13 cellular contexts compared by ENCODE assay signal in genomic region chrX:45760187-45760742, GRCh38.
A peak's percentile ranks its signal among the peaks of the same experiment; 100 is the strongest.
DNase-seq lines count a peak whose midpoint lies in the region; ATAC-seq, FAIRE-seq and TF ChIP-seq lines count a peak whose summit lies in the region.
"Had no signal": no experiment of that assay in that cellular context is flagged by ENCODE, and none has a peak within 500 bp of the region (broad histone marks: within the 10 kb centered on the region; RNA-seq: fewer than 3 reads in every experiment).

No MANE protein-coding gene starts in this region.

- no peak for ATAC-seq in activated T-cell treated with anti-CD3 and anti-CD28 coated beads, Interleukin-2, amount 50 U/mL, for 72 hours (replicated peaks in 1 of 2)
- no peak for ATAC-seq in GM19463 (IDR thresholded peaks at IDR 0.05; ENCODE audit: unreplicated experiment)
- ATAC-seq: Right ventricle myocardium inferior had no signal

- H3K27me3 ChIP-seq in SJSA1 (replicated peaks) (no peaks in the 10 kb centered on the region), spleen (replicated peaks in 1 of 7) (no peaks in the 10 kb centered on the region)
- H3K27me3 ChIP-seq in effector memory CD4-positive, alpha-beta T cell (replicated peaks; ENCODE audit: control insufficient read depth, insufficient read depth, low read length, poor library complexity, severe bottlenecking), result no peaks in the 10 kb centered on the region

- H3K36me3 ChIP-seq in SJSA1 (peaks cover 74% of the 10 kb centered on the region), spleen (no peaks in the 10 kb centered on the region)
- no peaks in the 10 kb centered on the region for H3K36me3 ChIP-seq in effector memory CD4-positive, alpha-beta T cell (ENCODE audit: control insufficient read depth, insufficient read depth, low read length)

- peak overlapping the region; percentile 59 to 77 for H3K4me3 Mint-ChIP-seq in activated T-cell treated with anti-CD3 and anti-CD28 coated beads, Interleukin-2, amount 50 U/mL, for 72 hours
- H3K4me3 Mint-ChIP-seq in type B pancreatic cell, result no peak overlapping the region

- H3K27ac ChIP-seq in SJSA1, result peak overlapping the region; percentile 94
- H3K27ac ChIP-seq in effector memory CD4-positive, alpha-beta T cell (ENCODE audit: insufficient read depth, low read length, poor library complexity, severe bottlenecking), result peak overlapping the region; percentile 60
- peak overlapping the region in 7 of 8 donors; percentile 78 to 90 (median 83) for H3K27ac ChIP-seq in spleen

- intact Hi-C loops in spleen (cut with DNase I; ENCODE audit: low total_unique reads), result no loop called here

- TF ChIP-seq POLR2A in spleen (IDR thresholded peaks at IDR 0.05) (no peak), H54 (IDR thresholded peaks at IDR 0.05; ENCODE audit: low read depth, low read length) (no peak)

- WGBS in spleen, 5 donors, result 57 to 81% (median 79%) methylated on average over 10 of the region's 10 CpGs

- no peak for TF ChIP-seq CTCF in spleen (IDR thresholded peaks at IDR 0.05 in 8 of 11, conservative IDR thresholded peaks at IDR 0.05 in 3 of 11)
- TF ChIP-seq CTCF in type B pancreatic cell (conservative IDR thresholded peaks at IDR 0.05), result no peak

- DNase-seq in activated T-cell treated with anti-CD3 and anti-CD28 coated beads, Interleukin-2, amount 50 U/mL, for 72 hours, result no peak
- no peak for DNase-seq in activated T-cell treated with anti-CD3 and anti-CD28 coated beads, Interleukin-2, amount 50 U/mL, for 48 hours
- DNase-seq in SJSA1 (ENCODE audit: low read depth in 1 of 2, low spot score in 2 of 2) (no peak), spleen (no peak), type B pancreatic cell (ENCODE audit: extremely low spot score, unreplicated experiment) (no peak), H54 (ENCODE audit: insufficient read length, low spot score) (no peak)
- DNase-seq in effector memory CD4-positive, alpha-beta T cell, result no peak
- DNase-seq: activated CD4-positive, alpha-beta T cell treated with anti-CD3 and anti-CD28 coated beads, Interleukin-2, amount 50 U/mL, for 4 hours; GOT3; Karpas-422; kidney had no signal

- no peak overlapping the region for H3K4me3 ChIP-seq in SJSA1
- peak overlapping the region; percentile 5 for H3K4me3 ChIP-seq in effector memory CD4-positive, alpha-beta T cell (ENCODE audit: insufficient read depth, low read depth, low read length, poor library complexity, severe bottlenecking)
- no peak overlapping the region for H3K4me3 ChIP-seq in spleen

- H3K27ac Mint-ChIP-seq in activated T-cell treated with anti-CD3 and anti-CD28 coated beads, Interleukin-2, amount 50 U/mL, for 72 hours, result peak overlapping the region; percentile 81
- no peak overlapping the region for H3K27ac Mint-ChIP-seq in type B pancreatic cell

- H3K4me1 ChIP-seq in SJSA1 (replicated peaks) (peaks cover 76% of the 10 kb centered on the region), spleen (peaks cover 20 to 100% (median 80%) of the 10 kb centered on the region in 6 donors)
- peaks cover 33% of the 10 kb centered on the region for H3K4me1 ChIP-seq in effector memory CD4-positive, alpha-beta T cell (ENCODE audit: control insufficient read depth, insufficient read depth, low read length, poor library complexity, severe bottlenecking)

- H3K36me3 Mint-ChIP-seq in activated T-cell treated with anti-CD3 and anti-CD28 coated beads, Interleukin-2, amount 50 U/mL, for 72 hours (ENCODE audit: insufficient read depth in 2 of 2), result peaks cover 7 to 18% of the 10 kb centered on the region in 2 donors
- H3K36me3 Mint-ChIP-seq in type B pancreatic cell, result peaks cover 24% of the 10 kb centered on the region

- H3K27me3 Mint-ChIP-seq in activated T-cell treated with anti-CD3 and anti-CD28 coated beads, Interleukin-2, amount 50 U/mL, for 72 hours (ENCODE audit: low read depth), result peaks cover 13% of the 10 kb centered on the region
- no peaks in the 10 kb centered on the region for H3K27me3 Mint-ChIP-seq in type B pancreatic cell

- H3K9me3 Mint-ChIP-seq in activated T-cell treated with anti-CD3 and anti-CD28 coated beads, Interleukin-2, amount 50 U/mL, for 72 hours, result peaks cover 0 to 1% of the 10 kb centered on the region in 2 donors
- no peaks in the 10 kb centered on the region for H3K9me3 Mint-ChIP-seq in type B pancreatic cell

- peaks cover 88% of the 10 kb centered on the region for H3K4me1 Mint-ChIP-seq in activated T-cell treated with anti-CD3 and anti-CD28 coated beads, Interleukin-2, amount 50 U/mL, for 72 hours (ENCODE audit: low read depth)
- peaks cover 4% of the 10 kb centered on the region for H3K4me1 Mint-ChIP-seq in type B pancreatic cell (ENCODE audit: unreplicated experiment)

- H3K9me3 ChIP-seq in SJSA1 (replicated peaks) (no peaks in the 10 kb centered on the region), spleen (no peaks in the 10 kb centered on the region)
- no peaks in the 10 kb centered on the region for H3K9me3 ChIP-seq in effector memory CD4-positive, alpha-beta T cell (ENCODE audit: control insufficient read depth, low read length)

- FAIRE-seq in H54 (lab: Jason Lieb, UNC), result no peak
- FAIRE-seq: kidney had no signal
